8 cellular contexts compared by ENCODE assay signal in the genomic region with DNA sequence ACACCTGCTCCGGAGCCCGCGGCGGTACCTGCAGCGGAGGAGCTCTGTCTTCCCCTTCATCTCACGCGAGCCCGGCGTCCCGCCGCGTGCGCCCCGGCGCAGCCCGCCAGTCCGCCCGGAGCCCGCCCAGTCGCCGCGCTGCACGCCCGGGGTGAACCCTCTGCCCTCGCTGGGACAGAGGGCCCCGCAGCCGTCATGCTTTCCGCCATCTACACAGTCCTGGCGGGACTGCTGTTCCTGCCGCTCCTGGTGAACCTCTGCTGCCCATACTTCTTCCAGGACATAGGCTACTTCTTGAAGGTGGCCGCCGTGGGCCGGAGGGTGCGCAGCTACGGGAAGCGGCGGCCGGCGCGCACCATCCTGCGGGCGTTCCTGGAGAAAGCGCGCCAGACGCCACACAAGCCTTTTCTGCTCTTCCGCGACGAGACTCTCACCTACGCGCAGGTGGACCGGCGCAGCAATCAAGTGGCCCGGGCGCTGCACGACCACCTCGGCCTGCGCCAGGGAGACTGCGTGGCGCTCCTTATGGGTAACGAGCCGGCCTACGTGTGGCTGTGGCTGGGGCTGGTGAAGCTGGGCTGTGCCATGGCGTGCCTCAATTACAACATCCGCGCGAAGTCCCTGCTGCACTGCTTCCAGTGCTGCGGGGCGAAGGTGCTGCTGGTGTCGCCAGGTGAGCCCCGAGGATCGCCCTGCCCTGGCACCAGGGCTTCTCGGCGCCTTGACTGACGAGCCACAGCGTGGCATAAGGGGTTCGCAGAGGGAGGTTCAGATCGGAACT. TPM values are rescaled to one million over a fixed set of nuclear protein-coding genes. Genes with fewer than 3 reads are reported as not detected.
DNase-seq lines count a peak whose midpoint lies in the region; ATAC-seq and TF ChIP-seq lines count a peak whose summit lies in the region.

No MANE protein-coding gene starts in this region.

- no peak for TF ChIP-seq CTCF in testis (IDR thresholded peaks at IDR 0.05)

- H3K27ac ChIP-seq in mucosa of rectum (ENCODE audit: low read depth in 2 of 2, low read length in 2 of 2), result peak overlapping the region; percentile 9 to 34
- H3K27ac ChIP-seq in testis, result no peak overlapping the region

- H3K4me3 ChIP-seq in endocrine pancreas (ENCODE audit: control insufficient read depth, insufficient read depth, low read length) (peak overlapping the region; percentile 48), mucosa of rectum (ENCODE audit: low read length in 2 of 2) (peak overlapping the region; percentile 79 to 85), testis (peak overlapping the region; percentile 57 to 58)

- H3K9ac ChIP-seq in endocrine pancreas (ENCODE audit: control insufficient read depth, insufficient read depth, low read length) (no peak overlapping the region), mucosa of rectum (ENCODE audit: low read depth in 1 of 2, low read length in 2 of 2) (peak overlapping the region; percentile 60 to 77)

- no peak for TF ChIP-seq POLR2A in testis (IDR thresholded peaks at IDR 0.05)

- no peaks in the 10 kb centered on the region for H3K27me3 ChIP-seq in endocrine pancreas (ENCODE audit: control insufficient read depth, insufficient read depth, low read length)
- peaks cover 4 to 5% of the 10 kb centered on the region in 2 donors for H3K27me3 ChIP-seq in mucosa of rectum (ENCODE audit: control insufficient read depth in 2 of 2, insufficient read depth in 2 of 2, low read length in 2 of 2)
- H3K27me3 ChIP-seq in testis, result no peaks in the 10 kb centered on the region

- H3K36me3 ChIP-seq in endocrine pancreas (ENCODE audit: control insufficient read depth, insufficient read depth, low read length), result no peaks in the 10 kb centered on the region
- H3K36me3 ChIP-seq in mucosa of rectum (ENCODE audit: control insufficient read depth in 2 of 2, insufficient read depth in 2 of 2, low read length in 2 of 2), result no peaks in the 10 kb centered on the region
- no peaks in the 10 kb centered on the region for H3K36me3 ChIP-seq in testis (ENCODE audit: low read depth, missing control alignments)

- WGBS in testis, 2 donors, result 3 to 15% methylated on average over 11 to 58 of the region's 77 CpGs

- DNase-seq in D341Med (ENCODE audit: low spot score) (peak; percentile 80), LoVo (ENCODE audit: low spot score) (peak; percentile 59), testis (peak; percentile 18), NCI-H524 treated with DMSO at 0.1 percent for 48 hours (lab: John Stamatoyannopoulos, UW) (no peak)
- peak; percentile 3 to 39 for DNase-seq in activated CD4-positive, alpha-beta T cell treated with anti-CD3 and anti-CD28 coated beads for 4 hours

- ATAC-seq in GM21528 (IDR thresholded peaks at IDR 0.05; ENCODE audit: low FRiP score, unreplicated experiment), result peak; percentile 53

- H3K9me3 ChIP-seq in endocrine pancreas (ENCODE audit: control insufficient read depth, low read length) (no peaks in the 10 kb centered on the region), mucosa of rectum (ENCODE audit: control insufficient read depth in 2 of 2, low read length in 2 of 2) (no peaks in the 10 kb centered on the region), testis (no peaks in the 10 kb centered on the region)

- intact Hi-C loops in testis (cut with DNase I; ENCODE audit: low total_unique reads), result no loop called here

- no peaks in the 10 kb centered on the region for H3K4me1 ChIP-seq in endocrine pancreas (ENCODE audit: control insufficient read depth, insufficient read depth, low read length)
- peaks cover 8% of the 10 kb centered on the region in 2 donors for H3K4me1 ChIP-seq in mucosa of rectum (ENCODE audit: control insufficient read depth in 2 of 2, insufficient read depth in 2 of 2, low read length in 2 of 2)
- no peaks in the 10 kb centered on the region for H3K4me1 ChIP-seq in testis

RNA-seq across cellular contexts. Expression of gene SLC27A2, which starts 0.4 kb away (rescaled TPM):
- total RNA-seq in testis, result 1 to 10 TPM; 2.2 to 2.5 TPM
- 2.1 TPM for polyA plus RNA-seq in testis (ENCODE audit: insufficient read depth, low read depth, low replicate concordance)

Comparison
In these comparisons a context has a peak if more than half of its experiments do, and no peak if none do; other contexts are left out.
1. H3K27ac ChIP-seq: peak in mucosa of rectum (2 of 2); none in testis (0 of 2).
2. Peak in every context shown above with its lines, with median percentiles within 50 percentile points of each other: H3K4me3 ChIP-seq.